Comparison of ENCODE assay signal across 24 cellular contexts in genomic region chr1:24551290-24551859, GRCh38. TPM values are rescaled to one million over a fixed set of nuclear protein-coding genes. Genes with fewer than 3 reads are reported as not detected.
DNase-seq lines count a peak whose midpoint lies in the region; ATAC-seq and TF ChIP-seq lines count a peak whose summit lies in the region.
"Had no signal": no experiment of that assay in that cellular context is flagged by ENCODE, and none has a peak within 500 bp of the region (broad histone marks: within the 10 kb centered on the region; RNA-seq: fewer than 3 reads in every experiment).

No MANE protein-coding gene starts in this region.

- H3K4me3 ChIP-seq in WERI-Rb-1 (ENCODE audit: low read depth, low read length) (peak overlapping the region; percentile 38), right lobe of liver (no peak overlapping the region)
- H3K4me3 ChIP-seq: heart left ventricle, ovary had no signal

- intact Hi-C loops in right lobe of liver (cut with DNase I) = loop anchor here in 1 of 2 donors (10.0 kb wide), 1 partner anchor 83 kb away; no protein-coding TSS in a partner anchor

- H3K27me3 Mint-ChIP-seq in type B pancreatic cell = peaks cover 29% of the 10 kb centered on the region

- WGBS in right lobe of liver (ENCODE audit: insufficient coverage, low coverage, low lambda C conversion rate, missing lambda C conversion rate) = 67% methylated on average over 8 of the region's 9 CpGs

- no peaks in the 10 kb centered on the region for H3K36me3 Mint-ChIP-seq in type B pancreatic cell
- H3K36me3 Mint-ChIP-seq: activated CD4-positive, alpha-beta memory T cell treated with anti-CD3 and anti-CD28 coated beads for 36 hours; natural killer cell had no signal

- no peaks in the 10 kb centered on the region for H3K27me3 ChIP-seq in WERI-Rb-1 (ENCODE audit: insufficient read depth, low read depth, severe bottlenecking)
- no peaks in the 10 kb centered on the region for H3K27me3 ChIP-seq in right lobe of liver
- H3K27me3 ChIP-seq: ovary had no signal

- no peak overlapping the region for H3K4me3 Mint-ChIP-seq in type B pancreatic cell
- H3K4me3 Mint-ChIP-seq: activated B cell treated with CpG ODN at 0.5 μM for 24 hours; activated CD4-positive, alpha-beta memory T cell treated with anti-CD3 and anti-CD28 coated beads for 36 hours; natural killer cell had no signal

- peak overlapping the region; percentile 48 for H3K27ac Mint-ChIP-seq in type B pancreatic cell
- H3K27ac Mint-ChIP-seq: activated B cell treated with CpG ODN at 0.5 μM for 24 hours; activated CD4-positive, alpha-beta memory T cell treated with anti-CD3 and anti-CD28 coated beads for 36 hours; natural killer cell had no signal

- TF ChIP-seq CTCF in WERI-Rb-1 (IDR thresholded peaks at IDR 0.05; ENCODE audit: low read depth, low read length) (no peak), right lobe of liver (IDR thresholded peaks at IDR 0.05) (no peak), type B pancreatic cell (conservative IDR thresholded peaks at IDR 0.05) (no peak)

- peak overlapping the region; percentile 93 for H3K27ac ChIP-seq in WERI-Rb-1
- peak overlapping the region in 2 of 3 donors; percentile 49 to 75 for H3K27ac ChIP-seq in right lobe of liver
- H3K27ac ChIP-seq: C4-2B, heart left ventricle, ovary had no signal

- TF ChIP-seq POLR2A in right lobe of liver (IDR thresholded peaks at IDR 0.05) = no peak

- H3K9me3 ChIP-seq in WERI-Rb-1 (ENCODE audit: severe bottlenecking) (peaks cover 4% of the 10 kb centered on the region), right lobe of liver (no peaks in the 10 kb centered on the region)
- H3K9me3 ChIP-seq: heart left ventricle, ovary had no signal

- H3K36me3 ChIP-seq in WERI-Rb-1 (no peaks in the 10 kb centered on the region), right lobe of liver (no peaks in the 10 kb centered on the region)
- H3K36me3 ChIP-seq: heart left ventricle, ovary had no signal

- H3K4me1 ChIP-seq in right lobe of liver = peaks cover 0 to 38% (median 17%) of the 10 kb centered on the region in 4 donors

- H3K4me1 Mint-ChIP-seq in type B pancreatic cell (ENCODE audit: unreplicated experiment) = peaks cover 17% of the 10 kb centered on the region

- peak; percentile 27 for DNase-seq in activated effector memory CD4-positive, alpha-beta T cell treated with anti-CD3 and anti-CD28 coated beads, Interleukin-2, amount 50 U/mL, for 16 hours
- DNase-seq in activated effector memory CD4-positive, alpha-beta T cell treated with Interleukin-2 at 50 U/mL for 16 hours = no peak
- DNase-seq in WERI-Rb-1 (no peak), right lobe of liver (no peak), type B pancreatic cell (ENCODE audit: extremely low spot score, unreplicated experiment) (no peak), NCI-H345 (lab: John Stamatoyannopoulos, UW) (no peak), GM03348 (ENCODE audit: low spot score) (no peak), CD1c-positive myeloid dendritic cell (ENCODE audit: extremely low spot score) (no peak)
- DNase-seq: activated B cell treated with CpG ODN at 0.5 μM for 24 hours; activated CD4-positive, alpha-beta memory T cell treated with anti-CD3 and anti-CD28 coated beads for 36 hours; activated gamma-delta T cell; cerebellar nuclear complex; erythroblast; heart left ventricle; mesendoderm; natural killer cell; NCI-H1105; ovary; right cardiac atrium; stimulated activated naive CD4-positive, alpha-beta T cell treated with Interleukin-2 at 50 U/mL for 16 hours; T-helper 9 cell had no signal

- no peak for ATAC-seq in right lobe of liver
- ATAC-seq: heart left ventricle, natural killer cell, right cardiac atrium, Right ventricle myocardium inferior had no signal

- H3K9me3 Mint-ChIP-seq in type B pancreatic cell = no peaks in the 10 kb centered on the region
- H3K9me3 Mint-ChIP-seq: activated B cell treated with CpG ODN at 0.5 μM for 24 hours; activated CD4-positive, alpha-beta memory T cell treated with anti-CD3 and anti-CD28 coated beads for 36 hours; natural killer cell had no signal

RNA-seq across cellular contexts. Expression of gene NCMAP, which starts 4.5 kb away (rescaled TPM):
- total RNA-seq in right lobe of liver (1 to 10 TPM in 3 of 6 experiments, under 1 TPM in 3; 0.81 to 2.6 (median 0.99) TPM), type B pancreatic cell (ENCODE audit: low replicate concordance) (2.1 and 2.4 TPM in 2 replicates)
- total RNA-seq: activated B cell treated with CpG ODN at 0.5 μM for 24 hours, fibroblast of villous mesenchyme, natural killer cell had no signal

RNA-seq across cellular contexts. Expression of gene RCAN3, which starts 48.7 kb away (rescaled TPM):
- total RNA-seq in right lobe of liver = 1 to 10 TPM; 1.2 to 3.1 (median 2.1) TPM
- 20.4 and 40.8 TPM in 2 replicates for total RNA-seq in type B pancreatic cell (ENCODE audit: low replicate concordance)
